ENCODE assay signal across 21 cellular contexts in genomic region chr10:25206693-25207414, GRCh38. TPM values are rescaled to one million over a fixed set of nuclear protein-coding genes. Genes with fewer than 3 reads are reported as not detected.
"Had no signal": no experiment of that assay in that cellular context is flagged by ENCODE, and none has a peak within 500 bp of the region (broad histone marks: within the 10 kb centered on the region; RNA-seq: fewer than 3 reads in every experiment).

No MANE protein-coding gene starts in this region.

- H3K36me3 ChIP-seq: heart right ventricle, neutrophil, suprapubic skin, thyroid gland had no signal

- H3K9me3 ChIP-seq: heart right ventricle, neutrophil, suprapubic skin, thyroid gland had no signal

- H3K27ac ChIP-seq: heart right ventricle, neutrophil, suprapubic skin, thyroid gland had no signal

- H3K36me3 Mint-ChIP-seq: naive B cell; stimulated activated effector memory CD8-positive, alpha-beta T cell treated with anti-CD3 and anti-CD28 coated beads, Interleukin-12 subunit alpha, Interleukin-12 subunit beta, amount 100 ng/mL, for 72 hours; type B pancreatic cell had no signal

- H3K4me1 ChIP-seq: heart right ventricle, suprapubic skin, thyroid gland had no signal

- H3K9me3 Mint-ChIP-seq: nephron progenitor cell, type B pancreatic cell had no signal

- H3K27me3 ChIP-seq: neutrophil, suprapubic skin, thyroid gland had no signal

- H3K4me1 Mint-ChIP-seq: naive B cell; nephron progenitor cell; stimulated activated effector memory CD8-positive, alpha-beta T cell treated with anti-CD3 and anti-CD28 coated beads, Interleukin-12 subunit alpha, Interleukin-12 subunit beta, amount 100 ng/mL, for 72 hours had no signal

- H3K27me3 Mint-ChIP-seq: type B pancreatic cell had no signal

- ATAC-seq: esophagus mucosa; heart right ventricle; left colon; left ventricle myocardium superior; right cardiac atrium; stimulated activated effector memory CD8-positive, alpha-beta T cell treated with anti-CD3 and anti-CD28 coated beads, Interleukin-12 subunit alpha, Interleukin-12 subunit beta, amount 100 ng/mL, for 72 hours; stimulated activated naive CD8-positive, alpha-beta T cell treated with anti-CD3 and anti-CD28 coated beads, Interleukin-15, Interleukin-2, amounts not matched to agents 100 U/mL and 50 U/mL, for 24 hours had no signal

- DNase-seq: effector memory CD4-positive, alpha-beta T cell; heart right ventricle; left colon; left ventricle myocardium superior; mesenchymal stem cell; naive B cell; nephron progenitor cell; right cardiac atrium; small intestine; stimulated activated CD4-positive, alpha-beta T cell treated with anti-CD3 and anti-CD28 coated beads, Interleukin-2, amount 100 ng/mL, for 48 hours; stimulated activated naive CD8-positive, alpha-beta T cell treated with anti-CD3 and anti-CD28 coated beads, Interleukin-15, Interleukin-2, amounts not matched to agents 100 U/mL and 50 U/mL, for 24 hours; thyroid gland had no signal

- H3K4me3 Mint-ChIP-seq: naive B cell; nephron progenitor cell; stimulated activated effector memory CD8-positive, alpha-beta T cell treated with anti-CD3 and anti-CD28 coated beads, Interleukin-12 subunit alpha, Interleukin-12 subunit beta, amount 100 ng/mL, for 72 hours; type B pancreatic cell had no signal

- H3K4me3 ChIP-seq: heart right ventricle, lung, suprapubic skin, thyroid gland had no signal

- H3K27ac Mint-ChIP-seq: naive B cell; nephron progenitor cell; stimulated activated effector memory CD8-positive, alpha-beta T cell treated with anti-CD3 and anti-CD28 coated beads, Interleukin-12 subunit alpha, Interleukin-12 subunit beta, amount 100 ng/mL, for 72 hours; type B pancreatic cell had no signal

RNA-seq across cellular contexts. Expression of gene GPR158, which starts 32.1 kb away (rescaled TPM):
- total RNA-seq: esophagus mucosa, glomerular endothelial cell, kidney epithelial cell, left ventricle myocardium superior had no signal
- polyA plus RNA-seq: fibroblast of lung had no signal
